ENCODE assay signal across 9 cellular contexts in the genomic region with DNA sequence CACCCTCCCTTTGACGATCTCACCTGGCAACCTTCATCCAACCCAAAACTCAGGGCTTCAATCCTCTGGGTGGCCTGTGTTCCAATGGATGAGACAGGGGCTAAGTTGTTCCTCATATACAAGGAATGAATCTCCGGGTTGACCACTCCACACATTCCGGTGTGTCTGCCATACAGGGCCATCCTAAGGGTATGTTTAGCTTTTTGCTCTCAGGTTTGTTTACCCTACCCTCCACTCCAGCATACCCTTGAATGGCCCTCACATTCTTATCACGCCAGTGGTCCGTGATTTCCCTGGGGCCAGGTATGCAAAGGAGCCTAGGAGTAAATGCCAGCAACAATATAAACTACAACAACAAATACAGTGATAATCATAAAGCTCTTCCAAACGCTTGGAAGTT. TPM values are rescaled to one million over a fixed set of nuclear protein-coding genes. Genes with fewer than 3 reads are reported as not detected.
"Had no signal": no experiment of that assay in that cellular context is flagged by ENCODE, and none has a peak within 500 bp of the region (broad histone marks: within the 10 kb centered on the region; RNA-seq: fewer than 3 reads in every experiment).

No MANE protein-coding gene starts in this region.

- H3K36me3 ChIP-seq: HAP-1 had no signal

- H3K4me1 ChIP-seq: HAP-1 had no signal

- H3K9ac ChIP-seq: GM23248, KMS-11 had no signal

- H3K27ac ChIP-seq: GM23248, HL-60, KMS-11 had no signal

- H3K4me2 ChIP-seq: KMS-11 had no signal

- H3K4me3 ChIP-seq: GM23248, HAP-1 had no signal

- DNase-seq: GM23248, GOT3, H7, HFFc6, KBM-7 had no signal

RNA-seq across cellular contexts. Expression of gene VGLL3, which starts 45.7 kb away (rescaled TPM):
- polyA plus RNA-seq: IgD-negative memory B cell had no signal
